ENCODE assay signal across 11 cellular contexts in genomic region chr2:122340246-122340645, GRCh38.
DNase-seq lines count a peak whose midpoint lies in the region; ATAC-seq and TF ChIP-seq lines count a peak whose summit lies in the region.
"Had no signal": no experiment of that assay in that cellular context is flagged by ENCODE, and none has a peak within 500 bp of the region (broad histone marks: within the 10 kb centered on the region; RNA-seq: fewer than 3 reads in every experiment).

No MANE protein-coding gene starts in this region.

- no peaks in the 10 kb centered on the region for H3K9me3 ChIP-seq in heart left ventricle
- H3K9me3 ChIP-seq: transverse colon had no signal

- no peaks in the 10 kb centered on the region for H3K4me1 Mint-ChIP-seq in activated naive CD8-positive, alpha-beta T cell treated with anti-CD3 and anti-CD28 coated beads, Interleukin-2, amount 50 U/mL, for 24 hours

- no peaks in the 10 kb centered on the region for H3K27me3 Mint-ChIP-seq in activated naive CD8-positive, alpha-beta T cell treated with anti-CD3 and anti-CD28 coated beads, Interleukin-2, amount 50 U/mL, for 24 hours

- intact Hi-C loops in heart left ventricle (cut with DNase I) = no loop called here

- DNase-seq in NCI-H510A (lab: John Stamatoyannopoulos, UW) (peak; percentile 29), NCI-H2029 treated with DMSO at 0.1 percent for 48 hours (lab: John Stamatoyannopoulos, UW) (no peak), UCSD-AML1 (lab: John Stamatoyannopoulos, UW; ENCODE audit: unreplicated experiment) (no peak), heart left ventricle (no peak)
- no peak for DNase-seq in activated naive CD8-positive, alpha-beta T cell treated with anti-CD3 and anti-CD28 coated beads, Interleukin-2, amount 50 U/mL, for 24 hours
- DNase-seq: transverse colon had no signal

- H3K27ac ChIP-seq in heart left ventricle = no peak overlapping the region
- H3K27ac ChIP-seq: brain microvascular endothelial cell, C4-2B, transverse colon had no signal

- ATAC-seq in GM18498 (IDR thresholded peaks at IDR 0.05; ENCODE audit: unreplicated experiment) (peak; percentile 92), GM21367 (IDR thresholded peaks at IDR 0.05; ENCODE audit: unreplicated experiment) (peak; percentile 74), HG03103 (IDR thresholded peaks at IDR 0.05; ENCODE audit: low read depth, unreplicated experiment) (peak; percentile 85), heart left ventricle (no peak)
- ATAC-seq in activated naive CD8-positive, alpha-beta T cell treated with anti-CD3 and anti-CD28 coated beads, Interleukin-2, amount 50 U/mL, for 24 hours = no peak

- no peak overlapping the region for H3K27ac Mint-ChIP-seq in activated naive CD8-positive, alpha-beta T cell treated with anti-CD3 and anti-CD28 coated beads, Interleukin-2, amount 50 U/mL, for 24 hours

- TF ChIP-seq POLR2A in heart left ventricle (IDR thresholded peaks at IDR 0.05) = no peak

- H3K4me3 Mint-ChIP-seq in activated naive CD8-positive, alpha-beta T cell treated with anti-CD3 and anti-CD28 coated beads, Interleukin-2, amount 50 U/mL, for 24 hours = no peak overlapping the region

- peaks cover 2% of the 10 kb centered on the region for H3K9me3 Mint-ChIP-seq in activated naive CD8-positive, alpha-beta T cell treated with anti-CD3 and anti-CD28 coated beads, Interleukin-2, amount 50 U/mL, for 24 hours

- peaks cover 0 to 2% (median 0%) of the 10 kb centered on the region in 9 donors for H3K27me3 ChIP-seq in heart left ventricle
- H3K27me3 ChIP-seq: brain microvascular endothelial cell, transverse colon had no signal

- H3K4me3 ChIP-seq in heart left ventricle = no peak overlapping the region
- H3K4me3 ChIP-seq: transverse colon had no signal

- no peak for TF ChIP-seq CTCF in heart left ventricle (IDR thresholded peaks at IDR 0.05)

- no peaks in the 10 kb centered on the region for H3K36me3 ChIP-seq in heart left ventricle
- H3K36me3 ChIP-seq: brain microvascular endothelial cell, transverse colon had no signal

- 65 to 73% (median 71%) methylated on average over 3 of the region's 3 CpGs for WGBS in heart left ventricle, 4 donors

- no peaks in the 10 kb centered on the region for H3K36me3 Mint-ChIP-seq in activated naive CD8-positive, alpha-beta T cell treated with anti-CD3 and anti-CD28 coated beads, Interleukin-2, amount 50 U/mL, for 24 hours (ENCODE audit: low read depth)

- no peaks in the 10 kb centered on the region for H3K4me1 ChIP-seq in heart left ventricle
- H3K4me1 ChIP-seq: transverse colon had no signal

Comparison
In these comparisons a context has a peak if more than half of its experiments do, and no peak if none do; other contexts are left out.
1. ATAC-seq: peak in GM18498 (single experiment), GM21367 (single experiment) and HG03103 (single experiment); none in activated naive CD8-positive, alpha-beta T cell treated with anti-CD3 and anti-CD28 coated beads, Interleukin-2, amount 50 U/mL, for 24 hours (single experiment) and heart left ventricle (0 of 4).